21 cellular contexts compared by ENCODE assay signal in the genomic region with DNA sequence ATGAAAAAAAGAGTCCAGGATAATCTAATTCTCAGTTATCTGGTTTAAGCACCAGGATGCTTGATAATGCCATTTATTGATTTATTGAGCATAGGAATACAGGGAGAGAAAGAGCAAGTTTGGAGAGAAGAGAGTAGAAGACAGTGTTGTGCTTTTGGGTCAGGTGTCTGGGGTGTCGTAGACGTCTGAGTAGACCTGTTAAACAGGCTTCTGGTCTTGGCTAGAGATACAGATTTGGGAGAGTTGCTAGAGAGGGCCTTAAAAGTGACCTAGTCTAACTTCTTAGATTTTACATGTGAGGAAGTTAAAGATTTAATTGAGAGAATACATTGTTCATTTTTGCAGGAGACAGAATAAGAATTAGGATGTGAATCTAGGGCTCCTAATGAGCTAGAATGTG. TPM values are rescaled to one million over a fixed set of nuclear protein-coding genes. Genes with fewer than 3 reads are reported as not detected.
A peak's percentile ranks its signal among the peaks of the same experiment; 100 is the strongest.
DNase-seq lines count a peak whose midpoint lies in the region; ATAC-seq and TF ChIP-seq lines count a peak whose summit lies in the region.
"Had no signal": no experiment of that assay in that cellular context is flagged by ENCODE, and none has a peak within 500 bp of the region (broad histone marks: within the 10 kb centered on the region; RNA-seq: fewer than 3 reads in every experiment).

No MANE protein-coding gene starts in this region.

- H3K36me3 ChIP-seq in CD8-positive, alpha-beta T cell (ENCODE audit: insufficient read depth, low read length), result no peaks in the 10 kb centered on the region
- H3K36me3 ChIP-seq in effector memory CD4-positive, alpha-beta T cell (ENCODE audit: control insufficient read depth, insufficient read depth, low read length), result peaks cover 9% of the 10 kb centered on the region
- H3K36me3 ChIP-seq: BE2C had no signal

- peaks cover 22% of the 10 kb centered on the region for H3K36me3 Mint-ChIP-seq in activated naive CD4-positive, alpha-beta T cell treated with anti-CD3 and anti-CD28 coated beads, Interleukin-2, amount 50 U/mL, for 24 hours
- peaks cover 29% of the 10 kb centered on the region for H3K36me3 Mint-ChIP-seq in activated naive CD4-positive, alpha-beta T cell treated with anti-CD3 and anti-CD28 coated beads, Interleukin-2, amount 10 ng/mL, durations not matched to agents 7 days and 5 days
- peaks cover 46% of the 10 kb centered on the region for H3K36me3 Mint-ChIP-seq in CD8-positive, alpha-beta T cell
- peaks cover 38% of the 10 kb centered on the region for H3K36me3 Mint-ChIP-seq in activated T-helper 17 cell treated with anti-CD3 and anti-CD28 coated beads, Interleukin-2, amount 50 U/mL, for 72 hours (ENCODE audit: low read depth)

- peak overlapping the region; percentile 4 for H3K4me3 Mint-ChIP-seq in activated naive CD4-positive, alpha-beta T cell treated with anti-CD3 and anti-CD28 coated beads, Interleukin-2, amount 50 U/mL, for 24 hours
- no peak overlapping the region for H3K4me3 Mint-ChIP-seq in activated naive CD4-positive, alpha-beta T cell treated with anti-CD3 and anti-CD28 coated beads, Interleukin-2, amount 10 ng/mL, durations not matched to agents 7 days and 5 days
- no peak overlapping the region for H3K4me3 Mint-ChIP-seq in CD8-positive, alpha-beta T cell
- H3K4me3 Mint-ChIP-seq in activated T-helper 17 cell treated with anti-CD3 and anti-CD28 coated beads, Interleukin-2, amount 50 U/mL, for 72 hours, result no peak overlapping the region
- H3K4me3 Mint-ChIP-seq: GM23338 had no signal

- peaks cover 28% of the 10 kb centered on the region for H3K4me1 ChIP-seq in CD8-positive, alpha-beta T cell (ENCODE audit: insufficient read depth, low read length)
- peaks cover 6% of the 10 kb centered on the region for H3K4me1 ChIP-seq in effector memory CD4-positive, alpha-beta T cell (ENCODE audit: control insufficient read depth, insufficient read depth, low read length, poor library complexity, severe bottlenecking)
- H3K4me1 ChIP-seq: BE2C, HAP-1, SJCRH30 had no signal

- no peak overlapping the region for H3K4me3 ChIP-seq in CD8-positive, alpha-beta T cell (ENCODE audit: low read depth, low read length)
- no peak overlapping the region for H3K4me3 ChIP-seq in effector memory CD4-positive, alpha-beta T cell (ENCODE audit: insufficient read depth, low read depth, low read length, poor library complexity, severe bottlenecking)
- H3K4me3 ChIP-seq: GM23338, HAP-1, Peyer's patch, SJCRH30 had no signal

- TF ChIP-seq CTCF in CD8-positive, alpha-beta T cell (IDR thresholded peaks at IDR 0.05), result no peak

- ATAC-seq in CD8-positive, alpha-beta T cell, result no peak
- no peak for ATAC-seq in activated T-helper 17 cell treated with anti-CD3 and anti-CD28 coated beads, Interleukin-2, amount 50 U/mL, for 72 hours (replicated peaks)
- no peak for ATAC-seq in HG02759 (IDR thresholded peaks at IDR 0.05; ENCODE audit: unreplicated experiment)

- intact Hi-C loops in CD8-positive, alpha-beta T cell (cut with DNase I, micrococcal nuclease), result loop anchor here in 1 of 2 experiments (5.0 kb wide), 1 partner anchor 33 kb away; the partner anchor contains the start of genes CNST and TFB2M

- no peaks in the 10 kb centered on the region for H3K9me3 Mint-ChIP-seq in activated naive CD4-positive, alpha-beta T cell treated with anti-CD3 and anti-CD28 coated beads, Interleukin-2, amount 50 U/mL, for 24 hours
- peaks cover 2% of the 10 kb centered on the region for H3K9me3 Mint-ChIP-seq in activated naive CD4-positive, alpha-beta T cell treated with anti-CD3 and anti-CD28 coated beads, Interleukin-2, amount 10 ng/mL, durations not matched to agents 7 days and 5 days
- peaks cover 2% of the 10 kb centered on the region for H3K9me3 Mint-ChIP-seq in CD8-positive, alpha-beta T cell
- H3K9me3 Mint-ChIP-seq in activated T-helper 17 cell treated with anti-CD3 and anti-CD28 coated beads, Interleukin-2, amount 50 U/mL, for 72 hours, result no peaks in the 10 kb centered on the region
- H3K9me3 Mint-ChIP-seq: CD8-positive, alpha-beta memory T cell; GM23338 had no signal

- DNase-seq in activated naive CD4-positive, alpha-beta T cell treated with anti-CD3 and anti-CD28 coated beads, Interleukin-2, amount 10 ng/mL, durations not matched to agents 7 days and 5 days, result no peak
- no peak for DNase-seq in CD8-positive, alpha-beta T cell
- no peak for DNase-seq in effector memory CD4-positive, alpha-beta T cell
- DNase-seq in cerebellum (ENCODE audit: low spot score), result no peak
- DNase-seq: BE2C; GDM1; KG1; NCI-H1092 treated with DMSO at 0.1 percent for 48 hours; NCI-H2029; NCI-H226; NCI-H510A treated with DMSO at 0.1 percent for 48 hours; NCI-H774; NK-92 treated with Interleukin-12 subunit alpha and Interleukin-12 subunit beta, amount 100 ng/mL, for 24 hours; Peyer's patch; SJCRH30 had no signal

- no peaks in the 10 kb centered on the region for H3K27me3 ChIP-seq in CD8-positive, alpha-beta T cell (ENCODE audit: insufficient read depth, low read length)
- H3K27me3 ChIP-seq in effector memory CD4-positive, alpha-beta T cell (replicated peaks; ENCODE audit: control insufficient read depth, insufficient read depth, low read length, poor library complexity, severe bottlenecking), result no peaks in the 10 kb centered on the region
- H3K27me3 ChIP-seq: BE2C, Peyer's patch, SJCRH30 had no signal

- no peak overlapping the region for H3K27ac ChIP-seq in CD8-positive, alpha-beta T cell (ENCODE audit: low read depth, low read length)
- H3K27ac ChIP-seq in effector memory CD4-positive, alpha-beta T cell (ENCODE audit: insufficient read depth, low read length, poor library complexity, severe bottlenecking), result no peak overlapping the region
- H3K27ac ChIP-seq: Peyer's patch, SJCRH30 had no signal

- peaks cover 74% of the 10 kb centered on the region for H3K4me1 Mint-ChIP-seq in activated naive CD4-positive, alpha-beta T cell treated with anti-CD3 and anti-CD28 coated beads, Interleukin-2, amount 50 U/mL, for 24 hours
- H3K4me1 Mint-ChIP-seq in activated naive CD4-positive, alpha-beta T cell treated with anti-CD3 and anti-CD28 coated beads, Interleukin-2, amount 10 ng/mL, durations not matched to agents 7 days and 5 days, result peaks cover 22% of the 10 kb centered on the region
- H3K4me1 Mint-ChIP-seq in CD8-positive, alpha-beta T cell (ENCODE audit: low read depth), result peaks cover 78% of the 10 kb centered on the region
- H3K4me1 Mint-ChIP-seq in activated T-helper 17 cell treated with anti-CD3 and anti-CD28 coated beads, Interleukin-2, amount 50 U/mL, for 72 hours, result peaks cover 32% of the 10 kb centered on the region
- H3K4me1 Mint-ChIP-seq: GM23338 had no signal

- CTCF ChIA-PET in activated naive CD4-positive, alpha-beta T cell treated with anti-CD3 and anti-CD28 coated beads, Interleukin-2, amount 10 ng/mL, durations not matched to agents 7 days and 5 days (lab: Charles Lee), result no interaction called here
- CTCF ChIA-PET in CD8-positive, alpha-beta T cell (lab: Charles Lee), result interaction anchor here (1.2 to 2.2 kb wide), 3 partner anchors 9 to 30 kb away, joined by 3 to 4 read pairs (median 3); no protein-coding TSS in a partner anchor

- no peaks in the 10 kb centered on the region for H3K27me3 Mint-ChIP-seq in activated naive CD4-positive, alpha-beta T cell treated with anti-CD3 and anti-CD28 coated beads, Interleukin-2, amount 50 U/mL, for 24 hours
- no peaks in the 10 kb centered on the region for H3K27me3 Mint-ChIP-seq in activated naive CD4-positive, alpha-beta T cell treated with anti-CD3 and anti-CD28 coated beads, Interleukin-2, amount 10 ng/mL, durations not matched to agents 7 days and 5 days
- H3K27me3 Mint-ChIP-seq in CD8-positive, alpha-beta T cell (ENCODE audit: low read depth), result no peaks in the 10 kb centered on the region
- no peaks in the 10 kb centered on the region for H3K27me3 Mint-ChIP-seq in activated T-helper 17 cell treated with anti-CD3 and anti-CD28 coated beads, Interleukin-2, amount 50 U/mL, for 72 hours
- H3K27me3 Mint-ChIP-seq: CD8-positive, alpha-beta memory T cell had no signal

- POLR2A ChIA-PET in CD8-positive, alpha-beta T cell (lab: Charles Lee), result no interaction called here

- no peaks in the 10 kb centered on the region for H3K9me3 ChIP-seq in CD8-positive, alpha-beta T cell (ENCODE audit: low read length)
- H3K9me3 ChIP-seq in effector memory CD4-positive, alpha-beta T cell (ENCODE audit: control insufficient read depth, low read length), result no peaks in the 10 kb centered on the region
- H3K9me3 ChIP-seq: BE2C, HAP-1, Peyer's patch, SJCRH30 had no signal

- H3K27ac Mint-ChIP-seq in activated naive CD4-positive, alpha-beta T cell treated with anti-CD3 and anti-CD28 coated beads, Interleukin-2, amount 50 U/mL, for 24 hours, result no peak overlapping the region
- H3K27ac Mint-ChIP-seq in activated naive CD4-positive, alpha-beta T cell treated with anti-CD3 and anti-CD28 coated beads, Interleukin-2, amount 10 ng/mL, durations not matched to agents 7 days and 5 days, result no peak overlapping the region
- H3K27ac Mint-ChIP-seq in CD8-positive, alpha-beta T cell, result peak overlapping the region; percentile 20
- H3K27ac Mint-ChIP-seq in activated T-helper 17 cell treated with anti-CD3 and anti-CD28 coated beads, Interleukin-2, amount 50 U/mL, for 72 hours, result peak overlapping the region; percentile 20
- H3K27ac Mint-ChIP-seq: GM23338 had no signal

RNA-seq across cellular contexts. Expression of gene CNST, which starts 34.3 kb away (rescaled TPM):
- total RNA-seq in CD8-positive, alpha-beta T cell, result 10 to 100 TPM; 64.1 to 64.4 TPM
- total RNA-seq in activated T-helper 17 cell treated with anti-CD3 and anti-CD28 coated beads, Interleukin-2, amount 50 U/mL, for 72 hours, result 10 to 100 TPM; 33.6 to 36.4 TPM
- total RNA-seq in cerebellum, result 31.3 TPM

RNA-seq across cellular contexts. Expression of gene TFB2M, which starts 34.5 kb away (rescaled TPM):
- 10 to 100 TPM; 15.8 to 16.4 TPM for total RNA-seq in CD8-positive, alpha-beta T cell
- 10 to 100 TPM; 10.5 to 23.4 TPM for total RNA-seq in activated T-helper 17 cell treated with anti-CD3 and anti-CD28 coated beads, Interleukin-2, amount 50 U/mL, for 72 hours
- 9.8 TPM for total RNA-seq in cerebellum

Comparison
In these comparisons a context has a peak if more than half of its experiments do, and no peak if none do; other contexts are left out.
1. H3K27ac Mint-ChIP-seq: peak in CD8-positive, alpha-beta T cell (single experiment) and activated T-helper 17 cell treated with anti-CD3 and anti-CD28 coated beads, Interleukin-2, amount 50 U/mL, for 72 hours (single experiment); none in activated naive CD4-positive, alpha-beta T cell treated with anti-CD3 and anti-CD28 coated beads, Interleukin-2, amount 50 U/mL, for 24 hours (single experiment) and activated naive CD4-positive, alpha-beta T cell treated with anti-CD3 and anti-CD28 coated beads, Interleukin-2, amount 10 ng/mL, durations not matched to agents 7 days and 5 days (single experiment).